In the genomic region with DNA sequence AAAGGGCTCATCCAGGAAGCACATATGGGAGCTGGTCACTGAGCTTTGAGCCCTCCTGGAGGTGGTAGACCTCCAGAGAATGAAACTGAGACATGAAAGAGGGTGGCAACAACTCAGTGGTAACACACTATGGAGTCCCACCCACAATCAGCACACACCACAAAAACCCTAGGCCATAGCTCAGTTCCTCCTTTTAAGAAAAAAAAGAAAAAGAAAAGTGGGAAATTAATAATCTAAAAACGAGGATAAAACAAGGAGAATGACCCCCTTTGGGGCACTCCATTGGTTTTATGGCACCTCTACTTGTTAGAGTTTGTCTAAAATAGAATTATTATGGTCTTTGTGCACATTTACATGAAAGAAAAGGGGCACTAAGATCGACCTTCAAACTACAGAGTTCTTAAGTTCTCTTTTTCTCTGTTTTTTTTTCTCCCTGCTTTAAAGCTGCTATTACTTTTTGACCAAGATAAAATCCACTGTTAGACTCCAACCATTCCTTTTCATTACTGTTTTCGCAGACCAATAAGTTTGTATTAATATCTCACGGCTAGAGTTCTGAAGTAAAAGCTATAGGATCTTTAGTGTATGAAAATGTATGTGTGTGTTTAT, we compare ENCODE assay signal across 11 cellular contexts. TPM values are rescaled to one million over a fixed set of nuclear protein-coding genes. Genes with fewer than 3 reads are reported as not detected.
DNase-seq lines count a peak whose midpoint lies in the region; ATAC-seq, FAIRE-seq and TF ChIP-seq lines count a peak whose summit lies in the region.
"Had no signal": no experiment of that assay in that cellular context is flagged by ENCODE, and none has a peak within 500 bp of the region (broad histone marks: within the 10 kb centered on the region; RNA-seq: fewer than 3 reads in every experiment).

No MANE protein-coding gene starts in this region.

- BruUV-seq in HepG2 (replicated peaks; lab: Mats Ljungman, UMichigan), result no TSS peak

- no peak for TF ChIP-seq EP300 in HepG2 (IDR thresholded peaks at IDR 0.05; ENCODE audit: low read depth in 2 of 2, low read length in 2 of 2)
- no peak for TF ChIP-seq EP300 in HepG2 (CRISPR knock-in tag; IDR thresholded peaks at IDR 0.05; ENCODE audit: borderline replicate concordance)

- TF ChIP-seq CTCF in HepG2 (CRISPR knock-in tag; IDR thresholded peaks at IDR 0.05), result no peak

- no peak for DNase-seq in activated effector memory CD4-positive, alpha-beta T cell treated with anti-CD3 and anti-CD28 coated beads, Interleukin-2, amount 50 U/mL, for 16 hours
- DNase-seq in HepG2 (ENCODE audit: low spot score) (no peak), SKM-1 treated with dmso at 0.1 percent for 144 hours (lab: John Stamatoyannopoulos, UW; ENCODE audit: unreplicated experiment) (no peak)
- no peak for DNase-seq in activated CD8-positive, alpha-beta memory T cell treated with anti-CD3 and anti-CD28 coated beads, Interleukin-2, amount 50 U/mL, for 4 hours
- DNase-seq: NCI-H1092 had no signal

- H4K20me1 ChIP-seq in BLaER1 treated with 17β-estradiol and CSF1 and Interleukin-3, amounts not matched to agents 10 nM and 100 nM, result no peaks in the 10 kb centered on the region
- H4K20me1 ChIP-seq in HepG2 (ENCODE audit: insufficient read depth, low read length), result no peaks in the 10 kb centered on the region

- POLR2A ChIA-PET in HepG2 (lab: Yijun Ruan, JAX), result no interaction called here

- H3K27ac ChIP-seq in BLaER1 treated with 17β-estradiol and CSF1 and Interleukin-3, amounts not matched to agents 10 nM and 100 nM, result peak overlapping the region in 4 of 11 experiments; percentile 7 to 57 (median 40); a peak in 6 of 22 replicates
- no peak overlapping the region for H3K27ac ChIP-seq in HepG2 (ENCODE audit: extremely low read length, insufficient read depth, low read length)
- H3K27ac ChIP-seq: gastroesophageal sphincter, tibial nerve had no signal

- WGBS in HepG2 (ENCODE audit: low lambda C conversion rate), result 8% methylated on average over 4 of the region's 4 CpGs

- ATAC-seq in HG02763 (IDR thresholded peaks at IDR 0.05; ENCODE audit: unreplicated experiment) (peak; percentile 100), HG03571 (IDR thresholded peaks at IDR 0.05; ENCODE audit: unreplicated experiment) (peak; percentile 98), HepG2 (no peak)
- ATAC-seq: gastroesophageal sphincter had no signal

- TF ChIP-seq POLR2A in GM19193 (IDR thresholded peaks at IDR 0.05; ENCODE audit: extremely low read depth, insufficient read depth, insufficient read length), result peak; percentile 30
- no peak for TF ChIP-seq POLR2A in HepG2 (IDR thresholded peaks at IDR 0.05; ENCODE audit: insufficient read depth in 1 of 2, low read depth in 2 of 2, low read length in 2 of 2)

- peaks cover 0 to 26% (median 11%) of the 10 kb centered on the region in 10 experiments; a peak in 16 of 20 replicates for H3K4me1 ChIP-seq in BLaER1 treated with 17β-estradiol and CSF1 and Interleukin-3, amounts not matched to agents 10 nM and 100 nM
- peaks cover 5% of the 10 kb centered on the region; the same call in 1 of the 2 replicates for H3K4me1 ChIP-seq in HepG2 (ENCODE audit: insufficient read depth, low read length)
- H3K4me1 ChIP-seq: gastroesophageal sphincter, tibial nerve had no signal

- CTCF ChIA-PET in HepG2 (lab: Yijun Ruan, JAX; ENCODE audit: low intra/inter-chr PET ratio, low total read pairs), result no interaction called here

- no peaks in the 10 kb centered on the region for H3K27me3 ChIP-seq in BLaER1 treated with 17β-estradiol and CSF1 and Interleukin-3, amounts not matched to agents 10 nM and 100 nM
- no peaks in the 10 kb centered on the region for H3K27me3 ChIP-seq in HepG2 (ENCODE audit: control insufficient read depth in 1 of 2, insufficient read depth in 2 of 2, low read length in 2 of 2)
- H3K27me3 ChIP-seq: gastroesophageal sphincter, tibial nerve had no signal

- H3K4me2 ChIP-seq in BLaER1 treated with 17β-estradiol and CSF1 and Interleukin-3, amounts not matched to agents 10 nM and 100 nM, result peak overlapping the region in 10 of 11 experiments; percentile 6 to 85 (median 48); a peak in 16 of 22 replicates
- H3K4me2 ChIP-seq in HepG2 (ENCODE audit: low read depth, low read length), result no peak overlapping the region

- FAIRE-seq in HepG2 (lab: Jason Lieb, UNC), result no peak

- H3K79me2 ChIP-seq in HepG2 (ENCODE audit: insufficient read depth, low read length), result no peaks in the 10 kb centered on the region

- 0 out of 22 replicates have a peak overlapping the region, but pooled peaks of 1 of the 11 experiments have one; percentile 1 for H3K9ac ChIP-seq in BLaER1 treated with 17β-estradiol and CSF1 and Interleukin-3, amounts not matched to agents 10 nM and 100 nM
- no peak overlapping the region for H3K9ac ChIP-seq in HepG2 (ENCODE audit: insufficient read depth, low read depth, low read length)

- intact Hi-C loops in HepG2 (cut with micrococcal nuclease; ENCODE audit: unreplicated experiment), result no loop called here

- no peak overlapping the region; a peak in 2 of 20 replicates for H3K4me3 ChIP-seq in BLaER1 treated with 17β-estradiol and CSF1 and Interleukin-3, amounts not matched to agents 10 nM and 100 nM
- H3K4me3 ChIP-seq in HepG2 (replicated peaks in 1 of 3; ENCODE audit: insufficient read depth in 1 of 3, low read depth in 2 of 3, low read length in 3 of 3), result no peak overlapping the region
- H3K4me3 ChIP-seq: gastroesophageal sphincter, tibial nerve had no signal

- H3K9me3 ChIP-seq in BLaER1 treated with 17β-estradiol and CSF1 and Interleukin-3, amounts not matched to agents 10 nM and 100 nM (replicated peaks in 1 of 11), result peaks cover 16 to 30% (median 26%) of the 10 kb centered on the region in 11 experiments
- H3K9me3 ChIP-seq in HepG2 (ENCODE audit: low read length), result peaks cover 7% of the 10 kb centered on the region; the same call in 1 of the 2 replicates

- H2AFZ ChIP-seq in HepG2 (ENCODE audit: low read length), result no peak overlapping the region

- in situ Hi-C loops in HepG2 (cut with HindIII; ENCODE audit: extremely low pct_ligation_motif_present, low pct_unique_long_range_greater_than_20kb), result no loop called here

- H3K36me3 ChIP-seq in BLaER1 treated with 17β-estradiol and CSF1 and Interleukin-3, amounts not matched to agents 10 nM and 100 nM, result no peaks in the 10 kb centered on the region
- H3K36me3 ChIP-seq in HepG2 (replicated peaks in 1 of 2; ENCODE audit: control insufficient read depth in 1 of 2, insufficient read depth in 2 of 2, low read length in 2 of 2), result no peaks in the 10 kb centered on the region
- H3K36me3 ChIP-seq: gastroesophageal sphincter, tibial nerve had no signal

- no peak for TF ChIP-seq RAD21 in HepG2 (CRISPR knock-in tag; IDR thresholded peaks at IDR 0.05)

TF ChIP-seq in HepG2, 621 proteins besides CTCF, POLR2A, EP300 and RAD21 (continues in another document):
- TF ChIP-seq ZBTB46 (CRISPR knock-in tag; IDR thresholded peaks at IDR 0.05; ENCODE audit: borderline replicate concordance) (no peak), ZNF354B (CRISPR knock-in tag; IDR thresholded peaks at IDR 0.05) (no peak), SRSF1 (optimal IDR thresholded peaks at IDR 0.05; ENCODE audit: low read depth, low read length) (no peak), ELF4 (CRISPR knock-in tag; IDR thresholded peaks at IDR 0.05; ENCODE audit: borderline replicate concordance) (no peak)

RNA-seq across cellular contexts. Expression of gene ZBTB20, which starts 40.2 kb away (rescaled TPM):
- 7.7 and 8.8 TPM in 2 replicates for total RNA-seq in HepG2 (2016; rRNA removed; fragmentation: Illumina TruSeq; extraction: Trizol)
- total RNA-seq in HepG2 (2016; cell fraction: cytosol; rRNA removed; fragmentation: Illumina TruSeq; extraction: Trizol; ENCODE audit: low read depth), result 11.5 and 12.8 TPM in 2 replicates
- 6.2 and 8.2 TPM in 2 replicates for total RNA-seq in HepG2 (2016; cell fraction: insoluble cytoplasmic fraction; rRNA removed; fragmentation: Illumina TruSeq; extraction: Trizol)
- 12.2 and 13.4 TPM in 2 replicates for total RNA-seq in HepG2 (2016; cell fraction: membrane; rRNA removed; fragmentation: Illumina TruSeq; extraction: Trizol)
- total RNA-seq in HepG2 (2016; cell fraction: nucleus; rRNA removed; fragmentation: Illumina TruSeq; extraction: Trizol), result 25.7 and 27.1 TPM in 2 replicates
- polyA plus RNA-seq in HepG2 (2011; rRNA removed), result 1.5 and 1.9 TPM in 2 replicates
- polyA plus RNA-seq in HepG2 (2011; cell fraction: cytosol; rRNA removed), result 0.60 and 0.82 TPM in 2 replicates
- polyA plus RNA-seq in HepG2 (2011; cell fraction: nucleus; rRNA removed), result 7.8 and 10.1 TPM in 2 replicates
- 0.49 and 0.97 TPM in 2 replicates for polyA plus RNA-seq in HepG2 (2012)
- polyA plus RNA-seq in HepG2 (2016; cell fraction: cytosol; fragmentation: Illumina TruSeq; extraction: Trizol; ENCODE audit: low read depth), result 0.09 and 0.28 TPM in 2 replicates
- polyA plus RNA-seq in HepG2 (2016; cell fraction: insoluble cytoplasmic fraction; fragmentation: Illumina TruSeq; extraction: Trizol; ENCODE audit: low read depth), result 0.16 and 0.39 TPM in 2 replicates
- not detected in 2 replicates for polyA plus RNA-seq in HepG2 (2016; cell fraction: membrane; fragmentation: Illumina TruSeq; extraction: Trizol; ENCODE audit: low read depth)
- 0.85 and 1.2 TPM in 2 replicates for polyA plus RNA-seq in HepG2 (2016; cell fraction: nucleus; fragmentation: Illumina TruSeq; extraction: Trizol; ENCODE audit: insufficient read depth, low read depth)
- 66.0 and 85.3 TPM in 2 replicates for polyA minus RNA-seq in HepG2 (2011; rRNA and poly(A)+ RNA removed; ENCODE audit: low replicate concordance)
- polyA minus RNA-seq in HepG2 (2011; cell fraction: cytosol; rRNA and poly(A)+ RNA removed), result 9.1 and 9.6 TPM in 2 replicates
- 102 and 114 TPM in 2 replicates for polyA minus RNA-seq in HepG2 (2011; cell fraction: nucleus; rRNA and poly(A)+ RNA removed)
